ENCODE assay signal across 8 cellular contexts in genomic region chr10:73167557-73168485, GRCh38. TPM values are rescaled to one million over a fixed set of nuclear protein-coding genes. Genes with fewer than 3 reads are reported as not detected.
DNase-seq lines count a peak whose midpoint lies in the region; TF ChIP-seq lines count a peak whose summit lies in the region.

Gene ECD (minus strand): TSS chr10:73168008. CDS start chr10:73163937, 4,071 bp downstream.
Gene FAM149B1 (plus strand): TSS chr10:73168119. CDS start chr10:73168340, 221 bp downstream.

- peaks cover 7% of the 10 kb centered on the region for H3K23me2 ChIP-seq in H9 (ENCODE audit: insufficient read length, low read depth, low read length, poor library complexity, severe bottlenecking)

- H3K4me3 ChIP-seq in MG63 = peak within 1 kb of the TSS; percentile 68
- peak within 1 kb of the TSS; percentile 83 for H3K4me3 ChIP-seq in fibroblast of villous mesenchyme (ENCODE audit: low read depth, low read length)
- H3K4me3 ChIP-seq in neural cell (ENCODE audit: low read length) = peak within 1 kb of the TSS; percentile 90
- peak within 1 kb of the TSS; percentile 57 to 91 (median 81) for H3K4me3 ChIP-seq in stomach

- DNase-seq in G401 (ENCODE audit: low spot score) (peak; percentile 95), H9 (peak; percentile 96), MG63 (peak; percentile 94), SIG-M5 treated with dmso at 0.1 percent for 504 hours (lab: John Stamatoyannopoulos, UW; ENCODE audit: unreplicated experiment) (peak; percentile 84), activated gamma-delta T cell treated with Interleukin-2 at 50 U/mL for 16 hours (peak; percentile 86), fibroblast of villous mesenchyme (ENCODE audit: low read depth) (peak; percentile 97), stomach (peak; percentile 93)

- peak within 1 kb of the TSS; percentile 37 for H4K5ac ChIP-seq in H9 (ENCODE audit: insufficient read length, low read depth, low read length)

- peaks cover 13 to 14% of the 10 kb centered on the region in 2 experiments for H3K4me1 Mint-ChIP-seq in H9

- H3K4ac ChIP-seq in H9 (ENCODE audit: low read depth, low read length) = no peak within 1 kb of the TSS; the same call in 1 of the 2 replicates

- H3K9me3 ChIP-seq in H9 (ENCODE audit: control insufficient read depth, low read depth, low read length) (no peaks in the 10 kb centered on the region), MG63 (no peaks in the 10 kb centered on the region; the same call in 1 of the 2 replicates), neural cell (ENCODE audit: low read length) (no peaks in the 10 kb centered on the region), stomach (no peaks in the 10 kb centered on the region)

- peak; percentile 51 for TF ChIP-seq CTCF in H9 (conservative IDR thresholded peaks at IDR 0.05)
- TF ChIP-seq CTCF in fibroblast of villous mesenchyme (IDR thresholded peaks at IDR 0.05; ENCODE audit: insufficient read depth, low read depth, low read length) = peak; percentile 9
- peak; percentile 53 for TF ChIP-seq CTCF in neural cell (IDR thresholded peaks at IDR 0.05; ENCODE audit: poor library complexity, severe bottlenecking)
- TF ChIP-seq CTCF in stomach (IDR thresholded peaks at IDR 0.05) = peak in 2 of 7 experiments; percentile 13 to 38

- TF ChIP-seq RAD21 in neural cell (conservative IDR thresholded peaks at IDR 0.05) = no peak

- TF ChIP-seq POLR2A in stomach (IDR thresholded peaks at IDR 0.05) = peak in 2 of 4 donors; percentile 69 to 89

- H3K27ac Mint-ChIP-seq in H9 = peak within 1 kb of the TSS; percentile 99 to 100 (median 100)

- intact Hi-C loops in stomach (cut with DNase I; ENCODE audit: low total_unique reads) = no loop called here

- H3K36me3 Mint-ChIP-seq in H9 (ENCODE audit: insufficient read depth in 1 of 3, low read depth in 3 of 3) = peaks cover 7 to 24% (median 14%) of the 10 kb centered on the region in 3 experiments

- peaks cover 29% of the 10 kb centered on the region for H3K36me3 ChIP-seq in MG63
- H3K36me3 ChIP-seq in neural cell (ENCODE audit: insufficient read depth, low read length) = peaks cover 3% of the 10 kb centered on the region
- peaks cover under 1 to 16% (median 16%) of the 10 kb centered on the region in 4 donors for H3K36me3 ChIP-seq in stomach

- peaks cover 5% of the 10 kb centered on the region for H3F3A ChIP-seq in neural cell (ENCODE audit: insufficient read depth, low read length, poor library complexity, severe bottlenecking)

- peak within 1 kb of the TSS; percentile 17; the same call in 1 of the 2 replicates for H2BK15ac ChIP-seq in H9 (ENCODE audit: low read depth, low read length)

- in situ Hi-C loops in G401 (cut with HindIII; ENCODE audit: low sequenced_read_pairs) = no loop called here

- peak within 1 kb of the TSS; percentile 75 for H3K27ac ChIP-seq in H9 (ENCODE audit: insufficient read length, low read depth, low read length)
- H3K27ac ChIP-seq in neural cell (ENCODE audit: low read length) = peak within 1 kb of the TSS; percentile 98
- H3K27ac ChIP-seq in stomach = peak within 1 kb of the TSS; percentile 91 to 97 (median 96)

- H2BK5ac ChIP-seq in H9 (ENCODE audit: insufficient read length, low read length) = no peak within 1 kb of the TSS

- H2AFZ ChIP-seq in H9 (ENCODE audit: low read length) (peak within 1 kb of the TSS; percentile 32), neural cell (ENCODE audit: low read depth, low read length) (peak within 1 kb of the TSS; percentile 85)

- peak within 1 kb of the TSS; percentile 89; the same call in 1 of the 2 replicates for H3K14ac ChIP-seq in H9 (ENCODE audit: insufficient read depth, low read length)

- H4K91ac ChIP-seq in H9 (ENCODE audit: insufficient read length, low read depth, low read length) = peak within 1 kb of the TSS; percentile 53

- H3K4me1 ChIP-seq in H9 (ENCODE audit: insufficient read depth, low read length) (no peaks in the 10 kb centered on the region), stomach (peaks cover 22 to 62% (median 47%) of the 10 kb centered on the region in 4 donors)

- H3K9ac ChIP-seq in H9 (ENCODE audit: extremely low read depth, insufficient read length, low read length) (peak within 1 kb of the TSS; percentile 93), neural cell (ENCODE audit: low read length) (peak within 1 kb of the TSS; percentile 97)

- no peaks in the 10 kb centered on the region for H3K9me2 ChIP-seq in neural cell (ENCODE audit: insufficient read depth, low read length)

- peaks cover 5% of the 10 kb centered on the region; the same call in 1 of the 2 replicates for H3K79me2 ChIP-seq in H9 (ENCODE audit: insufficient read depth, low read length)
- H3K79me2 ChIP-seq in neural cell (replicated peaks; ENCODE audit: insufficient read depth, low read length) = peaks cover 49% of the 10 kb centered on the region

- no peaks in the 10 kb centered on the region for H3K27me3 ChIP-seq in H9 (ENCODE audit: insufficient read depth, low read length)
- no peaks in the 10 kb centered on the region for H3K27me3 ChIP-seq in MG63
- no peaks in the 10 kb centered on the region for H3K27me3 ChIP-seq in neural cell (ENCODE audit: insufficient read depth, low read depth, low read length)
- no peaks in the 10 kb centered on the region for H3K27me3 ChIP-seq in stomach

- H3K9me3 Mint-ChIP-seq in H9 = peaks cover 0 to 3% of the 10 kb centered on the region in 2 experiments; a peak in 1 of 5 replicates

- peak within 1 kb of the TSS; percentile 32 for H3K23ac ChIP-seq in H9 (ENCODE audit: insufficient read length, low read depth, low read length)

- peaks cover 6% of the 10 kb centered on the region for H3K79me1 ChIP-seq in H9 (ENCODE audit: insufficient read depth, low read depth, low read length, poor library complexity, severe bottlenecking)

- H3K4me2 ChIP-seq in H9 (ENCODE audit: insufficient read depth, insufficient read length, low read length) = peak within 1 kb of the TSS; percentile 100
- H3K4me2 ChIP-seq in neural cell (ENCODE audit: low read length) = peak within 1 kb of the TSS; percentile 94

- no peak within 1 kb of the TSS for H2BK12ac ChIP-seq in H9 (ENCODE audit: insufficient read length, low read depth, low read length)

- H4K8ac ChIP-seq in H9 (replicated peaks; ENCODE audit: insufficient read length, low read depth, low read length) = peak within 1 kb of the TSS; percentile 78

- H3K18ac ChIP-seq in H9 (ENCODE audit: insufficient read length, low read depth, low read length) = peak within 1 kb of the TSS; percentile 91

- no peaks in the 10 kb centered on the region for H3K27me3 Mint-ChIP-seq in H9 (ENCODE audit: low read depth)

- no peak within 1 kb of the TSS for H2BK20ac ChIP-seq in H9 (ENCODE audit: low read depth, low read length, poor library complexity, severe bottlenecking)

- no peak within 1 kb of the TSS for H2BK120ac ChIP-seq in H9 (ENCODE audit: low read depth, low read length, poor library complexity, severe bottlenecking)

- H3K4me3 Mint-ChIP-seq in H9 = peak within 1 kb of the TSS; percentile 99 to 100

- no peak within 1 kb of the TSS for H2AK5ac ChIP-seq in H9 (ENCODE audit: insufficient read length, low read length)

- H4K20me1 ChIP-seq in H9 (ENCODE audit: control insufficient read depth, insufficient read depth, insufficient read length) (no peaks in the 10 kb centered on the region), neural cell (ENCODE audit: insufficient read depth) (no peaks in the 10 kb centered on the region)

- TF ChIP-seq EP300 in neural cell (conservative IDR thresholded peaks at IDR 0.05; ENCODE audit: poor library complexity, severe bottlenecking) = peak; percentile 73
- TF ChIP-seq EP300 in stomach (IDR thresholded peaks at IDR 0.05) = peak; percentile 30

- H3K56ac ChIP-seq in H9 (ENCODE audit: insufficient read length, low read depth, low read length) = peak within 1 kb of the TSS; percentile 65

- WGBS in H9 (ENCODE audit: extremely low coverage, insufficient read length, low lambda C conversion rate) = no CpG with 5 or more reads among the region's 52 CpGs
- WGBS in stomach, 5 donors = 0% methylated on average over 36 to 52 of the region's 52 CpGs

- peak within 1 kb of the TSS; percentile 54 for H3T11ph ChIP-seq in H9 (ENCODE audit: low read length)

TF ChIP-seq in neural cell, 6 proteins besides CTCF, POLR2A, EP300 and RAD21 (continues in another document):
- no peak for TF ChIP-seq SMC3 (conservative IDR thresholded peaks at IDR 0.05; ENCODE audit: poor library complexity)

RNA-seq across cellular contexts. Expression of gene ECD, which starts in this region (rescaled TPM):
- total RNA-seq in G401 (2014; rRNA removed; shearing (Covaris generic)) = 55.0 and 60.2 TPM in 2 replicates
- 39.9 and 41.6 TPM in 2 replicates for total RNA-seq in H9 (2021)
- 38.3 and 39.6 TPM in 2 replicates for total RNA-seq in MG63 (2014; rRNA removed; shearing (Covaris generic); ENCODE audit: low replicate concordance)
- 31.6 and 33.2 TPM in 2 replicates for total RNA-seq in fibroblast of villous mesenchyme
- 30.0 and 33.2 TPM in 2 replicates for polyA plus RNA-seq in neural cell
- 42.6 and 49.2 TPM in 2 replicates for polyA minus RNA-seq in neural cell
- total RNA-seq in stomach = 10 to 100 TPM in 3 of 5 donors, 1 to 10 TPM in 2; 4.1 to 72.8 (median 32.9) TPM
- 10 to 100 TPM in 1 of 3 donors, 1 to 10 TPM in 2; 8.0 to 13.3 (median 8.9) TPM for polyA plus RNA-seq in stomach

RNA-seq across cellular contexts. Expression of gene FAM149B1, which starts in this region (rescaled TPM):
- 12.8 and 26.6 TPM in 2 replicates for total RNA-seq in G401 (2014; rRNA removed; shearing (Covaris generic))
- total RNA-seq in H9 (2021) = 16.8 and 17.9 TPM in 2 replicates
- total RNA-seq in MG63 (2014; rRNA removed; shearing (Covaris generic); ENCODE audit: low replicate concordance) = 5.6 and 7.4 TPM in 2 replicates
- 19.6 and 28.5 TPM in 2 replicates for total RNA-seq in fibroblast of villous mesenchyme
- 44.4 and 53.5 TPM in 2 replicates for polyA plus RNA-seq in neural cell
- 43.6 and 46.0 TPM in 2 replicates for polyA minus RNA-seq in neural cell
- 10 to 100 TPM; 10.4 to 27.0 (median 15.5) TPM for total RNA-seq in stomach
- 10 to 100 TPM; 12.8 to 17.8 (median 17.1) TPM for polyA plus RNA-seq in stomach

Comparison
In these comparisons a context has a peak if more than half of its experiments do, and no peak if none do; other contexts are left out.
1. Peak in every context shown above with its lines: DNase-seq, H3K4me3 ChIP-seq and H3K27ac ChIP-seq.